In genomic region chr1:63690966-63691365, GRCh38 we compare ENCODE assay signal across 22 cellular contexts.
DNase-seq lines count a peak whose midpoint lies in the region; ATAC-seq and TF ChIP-seq lines count a peak whose summit lies in the region.
"Had no signal": no experiment of that assay in that cellular context is flagged by ENCODE, and none has a peak within 500 bp of the region (broad histone marks: within the 10 kb centered on the region; RNA-seq: fewer than 3 reads in every experiment).

No MANE protein-coding gene starts in this region.

- ATAC-seq in HG02623 (IDR thresholded peaks at IDR 0.05; ENCODE audit: unreplicated experiment), result no peak

- H3K27ac ChIP-seq in KMS-11, result peak overlapping the region; percentile 43; the same call in 1 of the 2 replicates
- H3K27ac ChIP-seq in SK-N-MC, result peak overlapping the region; percentile 95
- H3K27ac ChIP-seq in tibial artery, result peak overlapping the region; percentile 58 to 88

- peaks cover 55% of the 10 kb centered on the region for H3K4me1 ChIP-seq in KMS-11 (ENCODE audit: low read depth, poor library complexity, severe bottlenecking)
- peaks cover 0 to 46% (median 11%) of the 10 kb centered on the region in 4 donors for H3K4me1 ChIP-seq in tibial artery

- peak overlapping the region; percentile 17; the same call in 1 of the 2 replicates for H3K9ac ChIP-seq in KMS-11
- peak overlapping the region; percentile 73 for H3K9ac ChIP-seq in SK-N-MC (ENCODE audit: insufficient read length)
- H3K9ac ChIP-seq: SK-N-SH had no signal

- H2AFZ ChIP-seq in KMS-11 (ENCODE audit: low read depth), result peak overlapping the region; percentile 18; the same call in 1 of the 2 replicates

- peak overlapping the region; percentile 86 for H3K4me2 ChIP-seq in KMS-11
- H3K4me2 ChIP-seq: SK-N-SH had no signal

- no peaks in the 10 kb centered on the region for H4K20me1 ChIP-seq in KMS-11 (ENCODE audit: insufficient read depth)

- intact Hi-C loops in tibial artery (cut with DNase I; ENCODE audit: low total_unique reads), result loop anchor here (10.0 kb wide), 2 partner anchors 224 to 474 kb away; no protein-coding TSS in a partner anchor

- TF ChIP-seq CTCF in KMS-11 (conservative IDR thresholded peaks at IDR 0.05; ENCODE audit: low read depth, low read length) (no peak), fibroblast of mammary gland (conservative IDR thresholded peaks at IDR 0.05; ENCODE audit: control insufficient read depth, insufficient read depth, low read depth, low read length) (no peak), tibial artery (IDR thresholded peaks at IDR 0.05) (no peak)

- H3K27me3 ChIP-seq in KMS-11 (ENCODE audit: insufficient read depth, low read depth) (no peaks in the 10 kb centered on the region), tibial artery (no peaks in the 10 kb centered on the region)

- no peaks in the 10 kb centered on the region for H3K9me3 ChIP-seq in SK-N-MC (ENCODE audit: low read depth, low read length)
- no peaks in the 10 kb centered on the region for H3K9me3 ChIP-seq in tibial artery
- H3K9me3 ChIP-seq: Caco-2, SK-N-SH had no signal

- H3K4me3 ChIP-seq in KMS-11 (IDR thresholded peaks at IDR 0.05; ENCODE audit: insufficient read depth, low read depth, low read length) (no peak overlapping the region), SK-N-MC (no peak overlapping the region; the same call in 1 of the 2 replicates), fibroblast of mammary gland (ENCODE audit: control insufficient read depth, low read depth, low read length) (no peak overlapping the region), tibial artery (no peak overlapping the region)

- DNase-seq in SK-N-MC (ENCODE audit: low read depth, low spot score), result no peak
- peak; percentile 24 for DNase-seq in fibroblast of mammary gland (ENCODE audit: low read depth)
- no peak for DNase-seq in tibial artery
- DNase-seq in DMS 273 (lab: John Stamatoyannopoulos, UW; ENCODE audit: unreplicated experiment), result no peak
- DNase-seq in NCI-H2107 treated with DMSO at 0.1 percent for 48 hours (lab: John Stamatoyannopoulos, UW; ENCODE audit: unreplicated experiment), result no peak
- DNase-seq: C1 segment of cervical spinal cord; Caco-2; CD4-positive, alpha-beta memory T cell; DMS 273 treated with DMSO at 0.1 percent for 48 hours; DMS79; EL; GDM1; Karpas-422; MV-4-11; NCI-H1105; NCI-H1436 treated with DMSO at 0.1 percent for 48 hours; NCI-H187 treated with DMSO at 0.1 percent for 48 hours; NCI-H526 treated with DMSO at 0.1 percent for 48 hours; SHP77 treated with DMSO at 0.1 percent for 48 hours; SK-N-SH had no signal

- H3K79me2 ChIP-seq in KMS-11 (ENCODE audit: insufficient read depth, low read depth), result no peaks in the 10 kb centered on the region

- H3K36me3 ChIP-seq in KMS-11 (ENCODE audit: insufficient read depth), result no peaks in the 10 kb centered on the region
- no peaks in the 10 kb centered on the region for H3K36me3 ChIP-seq in SK-N-MC (ENCODE audit: insufficient read depth, low read length)
- H3K36me3 ChIP-seq in tibial artery, result no peaks in the 10 kb centered on the region

Comparison
In these comparisons a context has a peak if more than half of its experiments do, and no peak if none do; other contexts are left out.
1. H3K27ac ChIP-seq: peak in every context shown above with its lines; median percentile 95 in SK-N-MC; 73 in tibial artery; 43 in KMS-11.